ENCODE assay signal across 1 cellular context in genomic region chr10:11232222-11232961, GRCh38.
TF ChIP-seq lines count a peak whose summit lies in the region.

No MANE protein-coding gene starts in this region.

TF ChIP-seq in GM12878, 131 proteins besides CTCF, POLR2A, EP300 and RAD21 (continued from another document):
- TF ChIP-seq NR2C2 (IDR thresholded peaks at IDR 0.05; ENCODE audit: borderline replicate concordance, control insufficient read depth, insufficient read length, low read depth) (no peak), NFXL1 (IDR thresholded peaks at IDR 0.05; ENCODE audit: borderline replicate concordance) (no peak), BHLHE40 (IDR thresholded peaks at IDR 0.05; ENCODE audit: borderline replicate concordance in 1 of 2, low read depth in 2 of 2, low read length in 1 of 2) (peak; percentile 4 to 19; a peak in 1 of 4 replicates), PML (IDR thresholded peaks at IDR 0.05; ENCODE audit: low read length) (no peak), ZNF217 (IDR thresholded peaks at IDR 0.05) (no peak), NR2F1 (conservative IDR thresholded peaks at IDR 0.05) (no peak), RFX5 (IDR thresholded peaks at IDR 0.05; ENCODE audit: low read depth, low read length) (no peak), RUNX3 (IDR thresholded peaks at IDR 0.05; ENCODE audit: low read length) (peak; percentile 5; the same call in 1 of the 2 replicates), CREB1 (IDR thresholded peaks at IDR 0.05; ENCODE audit: low read depth) (0 out of 2 replicates have a peak, but pooled peaks have one; percentile 36), SRF (IDR thresholded peaks at IDR 0.05; ENCODE audit: low read depth in 2 of 2, low read length in 2 of 2) (no peak), RBBP5 (conservative IDR thresholded peaks at IDR 0.05) (no peak), BMI1 (IDR thresholded peaks at IDR 0.05; ENCODE audit: borderline replicate concordance) (no peak), SMAD1 (IDR thresholded peaks at IDR 0.05; ENCODE audit: low read depth, partially characterized antibody) (no peak), POLR2AphosphoS5 (IDR thresholded peaks at IDR 0.05; ENCODE audit: low read length) (peak; percentile 35; the same call in 1 of the 2 replicates), POLR2AphosphoS2 (IDR thresholded peaks at IDR 0.05; ENCODE audit: low read depth, low read length) (no peak), IRF3 (IDR thresholded peaks at IDR 0.05) (no peak), ZNF384 (IDR thresholded peaks at IDR 0.05; ENCODE audit: borderline replicate concordance, low read depth, low read length) (no peak), CEBPZ (IDR thresholded peaks at IDR 0.05; ENCODE audit: low read depth, low read length) (no peak), SMARCA5 (IDR thresholded peaks at IDR 0.05) (no peak), TCF7 (IDR thresholded peaks at IDR 0.05; ENCODE audit: borderline replicate concordance) (no peak), CREM (IDR thresholded peaks at IDR 0.05; ENCODE audit: low read depth) (peak; percentile 42; the same call in 1 of the 2 replicates), SIN3A (IDR thresholded peaks at IDR 0.05; ENCODE audit: low read depth, low read length) (no peak), FOXM1 (IDR thresholded peaks at IDR 0.05; ENCODE audit: low read depth, low read length) (no peak; the same call in 1 of the 2 replicates), E4F1 (IDR thresholded peaks at IDR 0.05; ENCODE audit: borderline replicate concordance, partially characterized antibody) (no peak), WRNIP1 (IDR thresholded peaks at IDR 0.05; ENCODE audit: borderline replicate concordance, low read depth, low read length) (no peak), NFYA (IDR thresholded peaks at IDR 0.05; ENCODE audit: borderline replicate concordance, low read depth, low read length) (no peak), RCOR1 (conservative IDR thresholded peaks at IDR 0.05; ENCODE audit: low read depth, low read length) (no peak), SKIL (IDR thresholded peaks at IDR 0.05; ENCODE audit: low read depth, poor library complexity, severe bottlenecking) (no peak), ZBTB11 (CRISPR knock-in tag; IDR thresholded peaks at IDR 0.05) (no peak), RAD51 (IDR thresholded peaks at IDR 0.05) (peak; percentile 10; the same call in 1 of the 2 replicates), ZBED1 (IDR thresholded peaks at IDR 0.05; ENCODE audit: borderline replicate concordance) (no peak), STAT3 (IDR thresholded peaks at IDR 0.05; ENCODE audit: low read depth, low read length) (no peak), HDGF (IDR thresholded peaks at IDR 0.05) (no peak), NBN (IDR thresholded peaks at IDR 0.05) (no peak), STAT1 (conservative IDR thresholded peaks at IDR 0.05) (no peak), BRCA1 (IDR thresholded peaks at IDR 0.05; ENCODE audit: low read depth, low read length) (no peak), ZBTB40 (IDR thresholded peaks at IDR 0.05; ENCODE audit: borderline replicate concordance) (no peak), ATF2 (IDR thresholded peaks at IDR 0.05; ENCODE audit: low read length) (peak; percentile 50; the same call in 1 of the 2 replicates), ELK1 (IDR thresholded peaks at IDR 0.05; ENCODE audit: low read depth, low read length) (no peak), IKZF1 (conservative IDR thresholded peaks at IDR 0.05) (0 out of 2 replicates have a peak, but pooled peaks have one; percentile 22), ETV6 (conservative IDR thresholded peaks at IDR 0.05 in 1 of 2, IDR thresholded peaks at IDR 0.05 in 1 of 2; ENCODE audit: borderline replicate concordance in 1 of 2, low read depth in 1 of 2) (peak in 1 of 2 experiments; percentile 16; a peak in 1 of 4 replicates), JUNB (IDR thresholded peaks at IDR 0.05) (peak; percentile 57), SREBF1 (IDR thresholded peaks at IDR 0.05; ENCODE audit: low read length) (no peak), MTA2 (IDR thresholded peaks at IDR 0.05; ENCODE audit: low read depth) (peak; percentile 48; the same call in 1 of the 2 replicates), ZNF207 (IDR thresholded peaks at IDR 0.05; ENCODE audit: borderline replicate concordance) (no peak), LARP7 (IDR thresholded peaks at IDR 0.05) (no peak), TARDBP (IDR thresholded peaks at IDR 0.05; ENCODE audit: borderline replicate concordance) (no peak), ZZZ3 (IDR thresholded peaks at IDR 0.05; ENCODE audit: control insufficient read depth, insufficient read length, low read depth) (no peak)
